In the genomic region with DNA sequence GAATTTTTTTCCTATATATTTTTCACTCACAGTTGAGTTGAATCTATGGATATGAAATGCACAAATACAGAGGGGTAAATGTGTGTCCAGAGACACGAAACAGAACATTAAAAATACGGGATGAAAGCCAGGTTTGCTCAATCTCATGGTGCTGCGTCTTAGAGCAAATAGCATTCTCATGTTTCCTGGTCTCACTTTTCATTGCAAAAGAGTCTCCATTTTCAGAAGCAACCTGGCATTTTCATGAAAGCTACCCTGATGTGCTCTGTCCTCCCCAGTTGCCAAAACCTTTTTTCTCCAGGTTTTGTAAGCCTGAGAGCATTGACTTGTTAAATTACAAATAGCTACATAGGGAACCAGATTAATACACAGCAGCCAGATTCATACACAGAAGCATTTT, we compare ENCODE assay signal across 15 cellular contexts. TPM values are rescaled to one million over a fixed set of nuclear protein-coding genes. Genes with fewer than 3 reads are reported as not detected.
DNase-seq lines count a peak whose midpoint lies in the region; ATAC-seq and TF ChIP-seq lines count a peak whose summit lies in the region.
"Had no signal": no experiment of that assay in that cellular context is flagged by ENCODE, and none has a peak within 500 bp of the region (broad histone marks: within the 10 kb centered on the region; RNA-seq: fewer than 3 reads in every experiment).

No MANE protein-coding gene starts in this region.

- intact Hi-C loops in activated CD4-positive, alpha-beta T cell treated with anti-CD3 and anti-CD28 coated beads, Interleukin-2, amount 10 ng/mL, durations not matched to agents 24 days and 14 days (cut with micrococcal nuclease), result loop anchor here (2.0 kb wide), 1 partner anchor 22 kb away; no protein-coding TSS in a partner anchor
- intact Hi-C loops in PC-9 (cut with micrococcal nuclease; ENCODE audit: unreplicated experiment), result no loop called here

- no peaks in the 10 kb centered on the region for H3F3A ChIP-seq in PC-9 (ENCODE audit: insufficient read depth, low read depth)

- TF ChIP-seq CTCF in PC-9 (conservative IDR thresholded peaks at IDR 0.05) (no peak), fibroblast of the aortic adventitia (IDR thresholded peaks at IDR 0.05; ENCODE audit: insufficient read depth, low read length) (no peak)

- no peak for ATAC-seq in stimulated activated naive CD8-positive, alpha-beta T cell treated with anti-CD3 and anti-CD28 coated beads, Interleukin-15, amount 100 ng/mL, for 72 hours
- no peak for ATAC-seq in left lobe of liver
- no peak for ATAC-seq in HG03095 (IDR thresholded peaks at IDR 0.05; ENCODE audit: unreplicated experiment)
- no peak for ATAC-seq in HG03521 (IDR thresholded peaks at IDR 0.05; ENCODE audit: unreplicated experiment)
- ATAC-seq: left colon, SK-N-SH treated with all-trans-retinoic acid at 6 μM for 48 hours had no signal

- H3K4me1 Mint-ChIP-seq in activated CD4-positive, alpha-beta T cell treated with anti-CD3 and anti-CD28 coated beads, Interleukin-2, amount 10 ng/mL, durations not matched to agents 24 days and 14 days, result peaks cover 57% of the 10 kb centered on the region
- peaks cover 68% of the 10 kb centered on the region for H3K4me1 Mint-ChIP-seq in stimulated activated naive CD8-positive, alpha-beta T cell treated with anti-CD3 and anti-CD28 coated beads, Interleukin-15, amount 100 ng/mL, for 72 hours
- H3K4me1 Mint-ChIP-seq: neural crest cell had no signal

- H3K27me3 ChIP-seq in PC-9 (ENCODE audit: insufficient read depth, low read depth), result no peaks in the 10 kb centered on the region
- H3K27me3 ChIP-seq: hepatocyte, MG63 had no signal

- CTCF ChIA-PET in PC-9 (lab: Charles Lee), result interaction anchor here (0.5 kb wide), 1 partner anchor 12 kb away, joined by 3 read pairs; no protein-coding TSS in a partner anchor

- no peaks in the 10 kb centered on the region for H3K36me3 Mint-ChIP-seq in activated CD4-positive, alpha-beta T cell treated with anti-CD3 and anti-CD28 coated beads, Interleukin-2, amount 10 ng/mL, durations not matched to agents 24 days and 14 days (ENCODE audit: low read depth)

- H3K27ac ChIP-seq in PC-9, result no peak overlapping the region
- H3K27ac ChIP-seq: hepatocyte had no signal

- no peaks in the 10 kb centered on the region for H3K9me3 Mint-ChIP-seq in activated CD4-positive, alpha-beta T cell treated with anti-CD3 and anti-CD28 coated beads, Interleukin-2, amount 10 ng/mL, durations not matched to agents 24 days and 14 days
- no peaks in the 10 kb centered on the region for H3K9me3 Mint-ChIP-seq in stimulated activated naive CD8-positive, alpha-beta T cell treated with anti-CD3 and anti-CD28 coated beads, Interleukin-15, amount 100 ng/mL, for 72 hours

- H3K4me2 ChIP-seq in PC-9, result no peak overlapping the region
- H3K4me2 ChIP-seq: hepatocyte, smooth muscle cell had no signal

- H3K4me3 ChIP-seq in PC-9, result no peak overlapping the region
- no peak overlapping the region for H3K4me3 ChIP-seq in fibroblast of the aortic adventitia (ENCODE audit: low read depth, low read length)
- H3K4me3 ChIP-seq: hepatocyte, MG63, smooth muscle cell had no signal

- H4K20me1 ChIP-seq in PC-9 (ENCODE audit: insufficient read depth), result no peaks in the 10 kb centered on the region

- no peaks in the 10 kb centered on the region; the same call in 1 of the 2 replicates for H3K4me1 ChIP-seq in PC-9 (replicated peaks; ENCODE audit: insufficient read depth)

- H3K79me2 ChIP-seq in PC-9 (ENCODE audit: low read depth), result no peaks in the 10 kb centered on the region
- H3K79me2 ChIP-seq: hepatocyte had no signal

- H3K9me3 ChIP-seq in PC-9 (ENCODE audit: insufficient read depth, low read depth), result no peaks in the 10 kb centered on the region
- H3K9me3 ChIP-seq: MG63 had no signal

- POLR2A ChIA-PET in PC-9 (lab: Charles Lee; ENCODE audit: unreplicated experiment), result no interaction called here

- BruUV-seq in PC-9 (replicated peaks; lab: Mats Ljungman, UMichigan), result no TSS peak

- H3K9me2 ChIP-seq in PC-9 (ENCODE audit: insufficient read depth), result no peaks in the 10 kb centered on the region

- no peaks in the 10 kb centered on the region for H3K36me3 ChIP-seq in PC-9 (ENCODE audit: low read depth)
- H3K36me3 ChIP-seq: MG63 had no signal

- H3K27me3 Mint-ChIP-seq in activated CD4-positive, alpha-beta T cell treated with anti-CD3 and anti-CD28 coated beads, Interleukin-2, amount 10 ng/mL, durations not matched to agents 24 days and 14 days, result no peaks in the 10 kb centered on the region
- no peaks in the 10 kb centered on the region for H3K27me3 Mint-ChIP-seq in stimulated activated naive CD8-positive, alpha-beta T cell treated with anti-CD3 and anti-CD28 coated beads, Interleukin-15, amount 100 ng/mL, for 72 hours

- H3K4me3 Mint-ChIP-seq in activated CD4-positive, alpha-beta T cell treated with anti-CD3 and anti-CD28 coated beads, Interleukin-2, amount 10 ng/mL, durations not matched to agents 24 days and 14 days, result peak overlapping the region; percentile 83
- H3K4me3 Mint-ChIP-seq in stimulated activated naive CD8-positive, alpha-beta T cell treated with anti-CD3 and anti-CD28 coated beads, Interleukin-15, amount 100 ng/mL, for 72 hours, result peak overlapping the region; percentile 14 to 82
- H3K4me3 Mint-ChIP-seq: neural crest cell had no signal

- H2AFZ ChIP-seq in PC-9, result peak overlapping the region; percentile 33
- H2AFZ ChIP-seq: hepatocyte had no signal

- peak overlapping the region; percentile 47 for H3K27ac Mint-ChIP-seq in activated CD4-positive, alpha-beta T cell treated with anti-CD3 and anti-CD28 coated beads, Interleukin-2, amount 10 ng/mL, durations not matched to agents 24 days and 14 days
- peak overlapping the region in 1 of 2 donors; percentile 78 for H3K27ac Mint-ChIP-seq in stimulated activated naive CD8-positive, alpha-beta T cell treated with anti-CD3 and anti-CD28 coated beads, Interleukin-15, amount 100 ng/mL, for 72 hours

- peak; percentile 55 for DNase-seq in activated CD4-positive, alpha-beta T cell treated with anti-CD3 and anti-CD28 coated beads, Interleukin-2, amount 10 ng/mL, durations not matched to agents 24 days and 14 days
- no peak for DNase-seq in activated CD4-positive, alpha-beta T cell treated with anti-CD3 and anti-CD28 coated beads for 4 hours
- DNase-seq in PC-9, result no peak
- DNase-seq in fibroblast of the aortic adventitia (ENCODE audit: low read depth), result peak; percentile 44
- DNase-seq in stimulated activated naive CD8-positive, alpha-beta T cell treated with anti-CD3 and anti-CD28 coated beads, Interleukin-15, amount 100 ng/mL, for 72 hours, result no peak
- no peak for DNase-seq in left lobe of liver (ENCODE audit: low spot score)
- DNase-seq: left colon, MG63, NCI-H2171 treated with DMSO at 0.1 percent for 48 hours had no signal

RNA-seq across cellular contexts. Expression of gene MBNL1, which starts 49.5 kb away (rescaled TPM):
- 296 and 298 TPM in 2 replicates for total RNA-seq in activated CD4-positive, alpha-beta T cell treated with anti-CD3 and anti-CD28 coated beads, Interleukin-2, amount 10 ng/mL, durations not matched to agents 24 days and 14 days
- total RNA-seq in PC-9 (2021) (122 and 176 TPM in 2 replicates), fibroblast of the aortic adventitia (ENCODE audit: low replicate concordance) (105 and 465 TPM in 2 replicates), left lobe of liver (48.4 TPM)

Comparison
In these comparisons a context has a peak if more than half of its experiments do, and no peak if none do; other contexts are left out.
1. DNase-seq: peak in activated CD4-positive, alpha-beta T cell treated with anti-CD3 and anti-CD28 coated beads, Interleukin-2, amount 10 ng/mL, durations not matched to agents 24 days and 14 days (single experiment) and fibroblast of the aortic adventitia (single experiment); none in activated CD4-positive, alpha-beta T cell treated with anti-CD3 and anti-CD28 coated beads for 4 hours (0 of 2), PC-9 (0 of 2), stimulated activated naive CD8-positive, alpha-beta T cell treated with anti-CD3 and anti-CD28 coated beads, Interleukin-15, amount 100 ng/mL, for 72 hours (0 of 2) and left lobe of liver (single experiment).